Comparison of ENCODE assay signal across 8 cellular contexts in genomic region chr14:81303258-81303935, GRCh38.
DNase-seq lines count a peak whose midpoint lies in the region; ATAC-seq and TF ChIP-seq lines count a peak whose summit lies in the region.

No MANE protein-coding gene starts in this region.

- H3K9me3 ChIP-seq in T-helper 17 cell (ENCODE audit: control insufficient read depth, low read length, poor library complexity, severe bottlenecking) = no peaks in the 10 kb centered on the region

- CTCF ChIA-PET in GM10248 (lab: Yijun Ruan, JAX) = interaction anchor here (1.2 kb wide), 1 partner anchor 150 kb away, joined by 3 read pairs; no protein-coding TSS in a partner anchor

- ATAC-seq in GM21423 (IDR thresholded peaks at IDR 0.05; ENCODE audit: unreplicated experiment) = peak; percentile 95
- ATAC-seq in HG03575 (IDR thresholded peaks at IDR 0.05; ENCODE audit: extremely low read depth, insufficient number of reproducible peaks, low FRiP score, unreplicated experiment) = peak; percentile 80
- ATAC-seq in T-helper 17 cell = peak; percentile 50
- ATAC-seq in stimulated activated naive B cell treated with anti-CD40 and anti-IgM and Interleukin-4, amounts not matched to agents 10 μg/mL and 1 μg/mL and 100 μg/mL, for 72 hours (replicated peaks) = peak; percentile 85 to 92

- H3K27ac Mint-ChIP-seq in T-helper 17 cell = no peak overlapping the region
- H3K27ac Mint-ChIP-seq in stimulated activated naive B cell treated with anti-CD40 and anti-IgM and Interleukin-4, amounts not matched to agents 10 μg/mL and 1 μg/mL and 100 μg/mL, for 72 hours = no peak overlapping the region
- no peak overlapping the region for H3K27ac Mint-ChIP-seq in osteocyte (ENCODE audit: unreplicated experiment)

- POLR2A ChIA-PET in GM10248 (lab: Yijun Ruan, JAX) = no interaction called here

- TF ChIP-seq CTCF in GM10248 (IDR thresholded peaks at IDR 0.05; ENCODE audit: control extremely low read depth, extremely low read depth, low read depth, missing control alignments) = no peak
- TF ChIP-seq CTCF in osteocyte (IDR thresholded peaks at IDR 0.05) = no peak

- H3K27me3 Mint-ChIP-seq in T-helper 17 cell = no peaks in the 10 kb centered on the region
- no peaks in the 10 kb centered on the region for H3K27me3 Mint-ChIP-seq in stimulated activated naive B cell treated with anti-CD40 and anti-IgM and Interleukin-4, amounts not matched to agents 10 μg/mL and 1 μg/mL and 100 μg/mL, for 72 hours
- no peaks in the 10 kb centered on the region for H3K27me3 Mint-ChIP-seq in osteocyte (ENCODE audit: unreplicated experiment)

- H3K4me3 Mint-ChIP-seq in T-helper 17 cell (no peak overlapping the region), osteocyte (ENCODE audit: unreplicated experiment) (no peak overlapping the region)
- H3K4me3 Mint-ChIP-seq in stimulated activated naive B cell treated with anti-CD40 and anti-IgM and Interleukin-4, amounts not matched to agents 10 μg/mL and 1 μg/mL and 100 μg/mL, for 72 hours = no peak overlapping the region

- intact Hi-C loops in cardiac septum (cut with DNase I) = no loop called here

- H3K36me3 Mint-ChIP-seq in T-helper 17 cell (ENCODE audit: low read depth) (no peaks in the 10 kb centered on the region), osteocyte (ENCODE audit: unreplicated experiment) (no peaks in the 10 kb centered on the region)
- no peaks in the 10 kb centered on the region for H3K36me3 Mint-ChIP-seq in stimulated activated naive B cell treated with anti-CD40 and anti-IgM and Interleukin-4, amounts not matched to agents 10 μg/mL and 1 μg/mL and 100 μg/mL, for 72 hours

- peaks cover 2% of the 10 kb centered on the region for H3K4me1 Mint-ChIP-seq in T-helper 17 cell
- peaks cover 0 to 12% of the 10 kb centered on the region in 2 donors for H3K4me1 Mint-ChIP-seq in stimulated activated naive B cell treated with anti-CD40 and anti-IgM and Interleukin-4, amounts not matched to agents 10 μg/mL and 1 μg/mL and 100 μg/mL, for 72 hours
- H3K4me1 Mint-ChIP-seq in osteocyte (ENCODE audit: unreplicated experiment) = no peaks in the 10 kb centered on the region

- H3K9me3 Mint-ChIP-seq in stimulated activated naive B cell treated with anti-CD40 and anti-IgM and Interleukin-4, amounts not matched to agents 10 μg/mL and 1 μg/mL and 100 μg/mL, for 72 hours = no peaks in the 10 kb centered on the region
- H3K9me3 Mint-ChIP-seq in osteocyte (ENCODE audit: unreplicated experiment) = no peaks in the 10 kb centered on the region

- DNase-seq in GM10248 (ENCODE audit: extremely low spot score) (peak; percentile 49), T-helper 17 cell (no peak), cardiac septum (ENCODE audit: low spot score) (peak; percentile 79), osteocyte (ENCODE audit: extremely low spot score, unreplicated experiment) (no peak), NCI-H1930 (lab: John Stamatoyannopoulos, UW) (no peak)
- DNase-seq in stimulated activated naive B cell treated with anti-CD40 and anti-IgM and Interleukin-4, amounts not matched to agents 10 μg/mL and 1 μg/mL and 100 μg/mL, for 72 hours = peak; percentile 28

Comparison
In these comparisons a context has a peak if more than half of its experiments do, and no peak if none do; other contexts are left out.
1. DNase-seq: peak in GM10248 (single experiment), cardiac septum (single experiment) and stimulated activated naive B cell treated with anti-CD40 and anti-IgM and Interleukin-4, amounts not matched to agents 10 μg/mL and 1 μg/mL and 100 μg/mL, for 72 hours (single experiment); none in T-helper 17 cell (0 of 3), osteocyte (single experiment) and NCI-H1930 (0 of 2).
2. Peak in every context shown above with its lines, with median percentiles within 50 percentile points of each other: ATAC-seq.